Comparison of ENCODE assay signal across 5 cellular contexts in genomic region chr16:29793153-29793552, GRCh38. TPM values are rescaled to one million over a fixed set of nuclear protein-coding genes. Genes with fewer than 3 reads are reported as not detected.
"Had no signal": no experiment of that assay in that cellular context is flagged by ENCODE, and none has a peak within 500 bp of the region (broad histone marks: within the 10 kb centered on the region; RNA-seq: fewer than 3 reads in every experiment).

No MANE protein-coding gene starts in this region.

RNA-seq across cellular contexts. Expression of gene ZG16, which starts 15.1 kb away (rescaled TPM):
- total RNA-seq: bronchial epithelial cell, esophagus squamous epithelium, posterior vena cava, right cardiac atrium, SJSA1 had no signal

RNA-seq across cellular contexts. Expression of gene PRRT2, which starts 18.8 kb away (rescaled TPM):
- total RNA-seq: bronchial epithelial cell had no signal
